41 cellular contexts compared by ENCODE assay signal in genomic region chr3:186400026-186400425, GRCh38. TPM values are rescaled to one million over a fixed set of nuclear protein-coding genes. Genes with fewer than 3 reads are reported as not detected.
"Had no signal": no experiment of that assay in that cellular context is flagged by ENCODE, and none has a peak within 500 bp of the region (broad histone marks: within the 10 kb centered on the region; RNA-seq: fewer than 3 reads in every experiment).

No MANE protein-coding gene starts in this region.

- H3K4me3 Mint-ChIP-seq: activated naive CD4-positive, alpha-beta T cell treated with anti-CD3 and anti-CD28 coated beads for 36 hours; activated naive CD4-positive, alpha-beta T cell treated with anti-CD3 and anti-CD28 coated beads, Interleukin-2, amount 10 ng/mL, durations not matched to agents 7 days and 5 days; activated naive CD4-positive, alpha-beta T cell treated with anti-CD3 and anti-CD28 coated beads, Interleukin-2, amount 50 U/mL, for 24 hours; activated naive CD8-positive, alpha-beta T cell; activated naive CD8-positive, alpha-beta T cell treated with anti-CD3 and anti-CD28 coated beads for 36 hours; activated naive CD8-positive, alpha-beta T cell treated with anti-CD3 and anti-CD28 coated beads, Interleukin-2, amount 10 ng/mL, durations not matched to agents 7 days and 5 days; activated naive CD8-positive, alpha-beta T cell treated with anti-CD3 and anti-CD28 coated beads, Interleukin-2, amount 50 U/mL, for 24 hours; activated T-cell treated with anti-CD3 and anti-CD28 coated beads, Interleukin-2, amount 50 U/mL, for 24 hours; activated T-cell treated with anti-CD3 and anti-CD28 coated beads, Interleukin-2, amount 50 U/mL, for 4 hours; activated T-cell treated with anti-CD3 and anti-CD28 coated beads, Interleukin-2, amount 50 U/mL, for 72 hours; activated T-helper 1 cell treated with anti-CD3 and anti-CD28 coated beads, Interleukin-12 subunit alpha, Interleukin-12 subunit beta, Interleukin-2, Interleukin-4 antibody, amounts not matched to agents 30 ng/mL and 10 ng/mL and 1 ng/mL, durations not matched to agents 14 hours and 24 hours and 36 hours; brain; central memory CD8-positive, alpha-beta T cell had no signal

- H3K4me1 ChIP-seq: adrenal gland, ascending aorta, body of pancreas, breast epithelium had no signal

- H3K9me3 ChIP-seq: adrenal gland, ascending aorta, body of pancreas, breast epithelium had no signal

- H3K4me1 Mint-ChIP-seq: activated naive CD4-positive, alpha-beta T cell treated with anti-CD3 and anti-CD28 coated beads, Interleukin-2, amount 10 ng/mL, durations not matched to agents 7 days and 5 days; activated naive CD4-positive, alpha-beta T cell treated with anti-CD3 and anti-CD28 coated beads, Interleukin-2, amount 50 U/mL, for 24 hours; activated naive CD8-positive, alpha-beta T cell treated with anti-CD3 and anti-CD28 coated beads for 36 hours; activated naive CD8-positive, alpha-beta T cell treated with anti-CD3 and anti-CD28 coated beads, Interleukin-2, amount 10 ng/mL, durations not matched to agents 7 days and 5 days; activated T-helper 17 cell treated with anti-CD3 and anti-CD28 coated beads, Interleukin-2, amount 50 U/mL, for 72 hours; brain; central memory CD8-positive, alpha-beta T cell had no signal

- H3K27ac ChIP-seq: adrenal gland, ascending aorta, body of pancreas, brain microvascular endothelial cell, breast epithelium, cardiac muscle cell had no signal

- DNase-seq: activated effector memory CD4-positive, alpha-beta T cell treated with anti-CD3 and anti-CD28 coated beads, Interleukin-2, amount 50 U/mL, for 16 hours; activated effector memory CD4-positive, alpha-beta T cell treated with Interleukin-2 at 50 U/mL for 16 hours; activated gamma-delta T cell; activated gamma-delta T cell treated with Interleukin-2 at 50 U/mL for 16 hours; activated naive CD4-positive, alpha-beta T cell; activated naive CD4-positive, alpha-beta T cell treated with anti-CD3 and anti-CD28 coated beads for 36 hours; activated naive CD4-positive, alpha-beta T cell treated with anti-CD3 and anti-CD28 coated beads, Interleukin-2, amount 10 ng/mL, durations not matched to agents 7 days and 5 days; activated naive CD4-positive, alpha-beta T cell treated with anti-CD3 and anti-CD28 coated beads, Interleukin-2, amount 50 U/mL, for 16 hours; activated naive CD4-positive, alpha-beta T cell treated with Interleukin-2 at 50 U/mL for 16 hours; activated naive CD8-positive, alpha-beta T cell treated with anti-CD3 and anti-CD28 coated beads for 36 hours; activated naive CD8-positive, alpha-beta T cell treated with anti-CD3 and anti-CD28 coated beads, Interleukin-2, amount 10 ng/mL, durations not matched to agents 7 days and 5 days; activated naive CD8-positive, alpha-beta T cell treated with anti-CD3 and anti-CD28 coated beads, Interleukin-2, amount 50 U/mL, for 24 hours; activated T-cell treated with anti-CD3 and anti-CD28 coated beads for 4 hours; activated T-cell treated with anti-CD3 and anti-CD28 coated beads, Interleukin-2, amount 50 U/mL, for 1 hour; activated T-cell treated with anti-CD3 and anti-CD28 coated beads, Interleukin-2, amount 50 U/mL, for 24 hours; activated T-cell treated with anti-CD3 and anti-CD28 coated beads, Interleukin-2, amount 50 U/mL, for 4 hours; activated T-cell treated with anti-CD3 and anti-CD28 coated beads, Interleukin-2, amount 50 U/mL, for 48 hours; activated T-cell treated with anti-CD3 and anti-CD28 coated beads, Interleukin-2, amount 50 U/mL, for 72 hours; adrenal gland; amniotic stem cell; amygdala; anterior cingulate cortex; aorta; body of pancreas; caudate nucleus; central memory CD4-positive, alpha-beta T cell; cerebellar nuclear complex had no signal

- H3K27me3 Mint-ChIP-seq: activated naive CD8-positive, alpha-beta T cell; activated naive CD8-positive, alpha-beta T cell treated with anti-CD3 and anti-CD28 coated beads for 36 hours; activated T-helper 17 cell treated with anti-CD3 and anti-CD28 coated beads, Interleukin-2, amount 50 U/mL, for 72 hours had no signal

- H3K36me3 ChIP-seq: adrenal gland, ascending aorta, brain microvascular endothelial cell, breast epithelium, cardiac muscle cell had no signal

- ATAC-seq: activated naive CD4-positive, alpha-beta T cell treated with anti-CD3 and anti-CD28 coated beads, Interleukin-2, amount 50 U/mL, for 72 hours; activated naive CD8-positive, alpha-beta T cell treated with anti-CD3 and anti-CD28 coated beads, Interleukin-2, amount 50 U/mL, for 24 hours; activated T-cell treated with anti-CD3 and anti-CD28 coated beads, Interleukin-2, amount 50 U/mL, for 4 hours; activated T-cell treated with anti-CD3 and anti-CD28 coated beads, Interleukin-2, amount 50 U/mL, for 72 hours; body of pancreas had no signal

- H3K36me3 Mint-ChIP-seq: activated naive CD4-positive, alpha-beta T cell treated with anti-CD3 and anti-CD28 coated beads, Interleukin-2, amount 10 ng/mL, durations not matched to agents 7 days and 5 days; activated naive CD4-positive, alpha-beta T cell treated with anti-CD3 and anti-CD28 coated beads, Interleukin-2, amount 50 U/mL, for 24 hours; activated naive CD4-positive, alpha-beta T cell treated with anti-CD3 and anti-CD28 coated beads, Interleukin-2, amount 50 U/mL, for 72 hours; activated naive CD8-positive, alpha-beta T cell; activated naive CD8-positive, alpha-beta T cell treated with anti-CD3 and anti-CD28 coated beads for 36 hours; activated naive CD8-positive, alpha-beta T cell treated with anti-CD3 and anti-CD28 coated beads, Interleukin-2, amount 10 ng/mL, durations not matched to agents 7 days and 5 days; brain had no signal

- H3K4me3 ChIP-seq: adrenal gland, ascending aorta, body of pancreas, breast epithelium, cardiac muscle cell had no signal

- H3K27ac Mint-ChIP-seq: activated naive CD4-positive, alpha-beta T cell treated with anti-CD3 and anti-CD28 coated beads for 36 hours; activated naive CD4-positive, alpha-beta T cell treated with anti-CD3 and anti-CD28 coated beads, Interleukin-2, amount 10 ng/mL, durations not matched to agents 7 days and 5 days; activated naive CD4-positive, alpha-beta T cell treated with anti-CD3 and anti-CD28 coated beads, Interleukin-2, amount 50 U/mL, for 24 hours; activated naive CD4-positive, alpha-beta T cell treated with anti-CD3 and anti-CD28 coated beads, Interleukin-2, amount 50 U/mL, for 72 hours; activated naive CD8-positive, alpha-beta T cell; activated naive CD8-positive, alpha-beta T cell treated with anti-CD3 and anti-CD28 coated beads for 36 hours; activated naive CD8-positive, alpha-beta T cell treated with anti-CD3 and anti-CD28 coated beads, Interleukin-2, amount 10 ng/mL, durations not matched to agents 7 days and 5 days; activated naive CD8-positive, alpha-beta T cell treated with anti-CD3 and anti-CD28 coated beads, Interleukin-2, amount 50 U/mL, for 24 hours; activated T-cell treated with anti-CD3 and anti-CD28 coated beads, Interleukin-2, amount 50 U/mL, for 24 hours; activated T-cell treated with anti-CD3 and anti-CD28 coated beads, Interleukin-2, amount 50 U/mL, for 72 hours; activated T-helper 1 cell treated with anti-CD3 and anti-CD28 coated beads, Interleukin-12 subunit alpha, Interleukin-12 subunit beta, Interleukin-2, Interleukin-4 antibody, amounts not matched to agents 30 ng/mL and 10 ng/mL and 1 ng/mL, durations not matched to agents 14 hours and 24 hours and 36 hours; activated T-helper 17 cell treated with anti-CD3 and anti-CD28 coated beads, Interleukin-2, amount 50 U/mL, for 72 hours; activated T-helper 2 cell treated with anti-CD3 and anti-CD28 coated beads, Interferon-gamma antibody, Interleukin-2, Interleukin-4, amounts not matched to agents 10 μg/mL and 5 μg/mL and 100 μg/mL, durations not matched to agents 14 hours and 24 hours and 36 hours; brain had no signal

- H3K9me3 Mint-ChIP-seq: activated naive CD4-positive, alpha-beta T cell treated with anti-CD3 and anti-CD28 coated beads for 36 hours; activated naive CD4-positive, alpha-beta T cell treated with anti-CD3 and anti-CD28 coated beads, Interleukin-2, amount 10 ng/mL, durations not matched to agents 7 days and 5 days; activated naive CD4-positive, alpha-beta T cell treated with anti-CD3 and anti-CD28 coated beads, Interleukin-2, amount 50 U/mL, for 24 hours; activated naive CD8-positive, alpha-beta T cell treated with anti-CD3 and anti-CD28 coated beads for 36 hours; activated naive CD8-positive, alpha-beta T cell treated with anti-CD3 and anti-CD28 coated beads, Interleukin-2, amount 10 ng/mL, durations not matched to agents 7 days and 5 days; activated T-cell treated with anti-CD3 and anti-CD28 coated beads, Interleukin-2, amount 50 U/mL, for 24 hours; activated T-cell treated with anti-CD3 and anti-CD28 coated beads, Interleukin-2, amount 50 U/mL, for 4 hours; activated T-cell treated with anti-CD3 and anti-CD28 coated beads, Interleukin-2, amount 50 U/mL, for 72 hours; activated T-helper 1 cell treated with anti-CD3 and anti-CD28 coated beads, Interleukin-12 subunit alpha, Interleukin-12 subunit beta, Interleukin-2, Interleukin-4 antibody, amounts not matched to agents 30 ng/mL and 10 ng/mL and 1 ng/mL, durations not matched to agents 14 hours and 24 hours and 36 hours; activated T-helper 17 cell treated with anti-CD3 and anti-CD28 coated beads, Interleukin-2, amount 50 U/mL, for 72 hours; activated T-helper 2 cell treated with anti-CD3 and anti-CD28 coated beads, Interferon-gamma antibody, Interleukin-2, Interleukin-4, amounts not matched to agents 10 μg/mL and 5 μg/mL and 100 μg/mL, durations not matched to agents 14 hours and 24 hours and 36 hours had no signal

- H3K27me3 ChIP-seq: adrenal gland, ascending aorta, body of pancreas, brain microvascular endothelial cell, cardiac muscle cell had no signal

- FAIRE-seq: astrocyte, bronchial epithelial cell had no signal

RNA-seq across cellular contexts. Expression of gene DGKG, which starts 38.0 kb away (rescaled TPM):
- total RNA-seq: bronchial epithelial cell had no signal
- polyA plus RNA-seq: cardiac muscle cell had no signal
